ENCODE assay signal across 10 cellular contexts in genomic region chr20:434221-434620, GRCh38. TPM values are rescaled to one million over a fixed set of nuclear protein-coding genes. Genes with fewer than 3 reads are reported as not detected.
DNase-seq lines count a peak whose midpoint lies in the region; ATAC-seq, FAIRE-seq and TF ChIP-seq lines count a peak whose summit lies in the region.
"Had no signal": no experiment of that assay in that cellular context is flagged by ENCODE, and none has a peak within 500 bp of the region (broad histone marks: within the 10 kb centered on the region; RNA-seq: fewer than 3 reads in every experiment).

No MANE protein-coding gene starts in this region.

- POLR2A ChIA-PET in CD4-positive, alpha-beta memory T cell (lab: Charles Lee; ENCODE audit: partially characterized antibody), result interaction anchor here (1.2 to 2.2 kb wide), 2 partner anchors 28 to 53 kb away, joined by 3 to 4 read pairs; partner anchors contain the start of gene TBC1D20

- ATAC-seq in naive B cell (ENCODE audit: low read depth in 2 of 2), result no peak

- H3K27ac ChIP-seq in CD4-positive, alpha-beta memory T cell (ENCODE audit: low read depth, low read length), result no peak overlapping the region
- no peak overlapping the region for H3K27ac ChIP-seq in astrocyte (ENCODE audit: low read depth, low read length)
- H3K27ac ChIP-seq: brain microvascular endothelial cell, prostate gland had no signal

- peaks cover 39% of the 10 kb centered on the region for H4K20me1 ChIP-seq in astrocyte (ENCODE audit: insufficient read depth, low read length)

- no peak overlapping the region for H2AFZ ChIP-seq in astrocyte (ENCODE audit: low read depth, low read length)

- H3K4me1 Mint-ChIP-seq in CD4-positive, alpha-beta memory T cell, result peaks cover 41 to 77% (median 51%) of the 10 kb centered on the region in 4 donors
- peaks cover 12% of the 10 kb centered on the region for H3K4me1 Mint-ChIP-seq in HFFc6 (ENCODE audit: low read depth)
- peaks cover 14% of the 10 kb centered on the region for H3K4me1 Mint-ChIP-seq in astrocyte (ENCODE audit: low read depth, unreplicated experiment)
- H3K4me1 Mint-ChIP-seq in naive B cell, result peaks cover 28 to 42% (median 39%) of the 10 kb centered on the region in 3 donors

- peak overlapping the region in 4 of 7 donors; percentile 9 to 80 (median 44) for H3K27ac Mint-ChIP-seq in CD4-positive, alpha-beta memory T cell
- peak overlapping the region; percentile 11; the same call in 1 of the 2 replicates for H3K27ac Mint-ChIP-seq in HFFc6
- peak overlapping the region; percentile 16 for H3K27ac Mint-ChIP-seq in astrocyte (ENCODE audit: unreplicated experiment)
- peak overlapping the region in 5 of 6 donors; percentile 41 to 89 (median 57) for H3K27ac Mint-ChIP-seq in naive B cell

- no peak overlapping the region for H3K9ac ChIP-seq in astrocyte (ENCODE audit: low read length)

- intact Hi-C loops in CD4-positive, alpha-beta memory T cell (cut with micrococcal nuclease), result no loop called here
- intact Hi-C loops in posterior vena cava (cut with DNase I), result loop anchor here in 1 of 2 donors (10.0 kb wide), 1 partner anchor 229 kb away; no protein-coding TSS in a partner anchor

- H3K4me2 ChIP-seq in astrocyte (ENCODE audit: low read length), result no peak overlapping the region

- H3K79me2 ChIP-seq in astrocyte (ENCODE audit: insufficient read depth, low read length), result no peaks in the 10 kb centered on the region

- H3K36me3 Mint-ChIP-seq in CD4-positive, alpha-beta memory T cell, result peaks cover 28 to 52% of the 10 kb centered on the region in 2 donors
- H3K36me3 Mint-ChIP-seq in HFFc6 (ENCODE audit: low read depth) (peaks cover 26% of the 10 kb centered on the region), astrocyte (ENCODE audit: low read depth, unreplicated experiment) (peaks cover 33% of the 10 kb centered on the region), naive B cell (peaks cover 0 to 5% of the 10 kb centered on the region in 2 donors)

- peaks cover 21% of the 10 kb centered on the region for H3K36me3 ChIP-seq in CD4-positive, alpha-beta memory T cell (ENCODE audit: insufficient read depth, low read length)
- H3K36me3 ChIP-seq in astrocyte (ENCODE audit: insufficient read depth, low read length), result peaks cover 31% of the 10 kb centered on the region

- no peak overlapping the region for H3K4me3 ChIP-seq in CD4-positive, alpha-beta memory T cell (ENCODE audit: low read length in 2 of 2)
- no peak overlapping the region for H3K4me3 ChIP-seq in astrocyte (ENCODE audit: insufficient read depth, low read depth, low read length)
- H3K4me3 ChIP-seq: Peyer's patch, prostate gland had no signal

- no peak for TF ChIP-seq CTCF in HFFc6 (IDR thresholded peaks at IDR 0.05)
- no peak for TF ChIP-seq CTCF in astrocyte (IDR thresholded peaks at IDR 0.05; ENCODE audit: insufficient read depth, low read depth, low read length)

- H3K9me3 ChIP-seq in CD4-positive, alpha-beta memory T cell (ENCODE audit: control insufficient read depth in 1 of 2, low read length in 2 of 2), result no peaks in the 10 kb centered on the region
- no peaks in the 10 kb centered on the region for H3K9me3 ChIP-seq in astrocyte (ENCODE audit: insufficient read depth, low read depth, low read length)
- H3K9me3 ChIP-seq: Peyer's patch, prostate gland had no signal

- CTCF ChIA-PET in CD4-positive, alpha-beta memory T cell (lab: Charles Lee; ENCODE audit: partially characterized antibody), result interaction anchor here (1.3 kb wide), 1 partner anchor 168 kb away, joined by 3 read pairs; no protein-coding TSS in a partner anchor

- H3K27me3 ChIP-seq in CD4-positive, alpha-beta memory T cell (ENCODE audit: insufficient read depth, low read length), result no peaks in the 10 kb centered on the region
- no peaks in the 10 kb centered on the region for H3K27me3 ChIP-seq in astrocyte (ENCODE audit: insufficient read depth, low read length)
- H3K27me3 ChIP-seq: brain microvascular endothelial cell, Peyer's patch had no signal

- H3K27me3 Mint-ChIP-seq in CD4-positive, alpha-beta memory T cell, result no peaks in the 10 kb centered on the region
- H3K27me3 Mint-ChIP-seq in HFFc6 (ENCODE audit: insufficient read depth) (peaks cover 3% of the 10 kb centered on the region), astrocyte (ENCODE audit: low read depth, unreplicated experiment) (no peaks in the 10 kb centered on the region), naive B cell (no peaks in the 10 kb centered on the region)

- no peak for DNase-seq in CD4-positive, alpha-beta memory T cell
- no peak for DNase-seq in HFFc6
- DNase-seq in astrocyte (ENCODE audit: low read depth), result no peak
- DNase-seq in naive B cell, result no peak
- no peak for DNase-seq in foreskin melanocyte
- no peak for DNase-seq in UCSD-AML1 (lab: John Stamatoyannopoulos, UW; ENCODE audit: unreplicated experiment)
- no peak for DNase-seq in posterior vena cava (ENCODE audit: low spot score)
- DNase-seq: brain microvascular endothelial cell had no signal

- peak overlapping the region in 4 of 8 donors; percentile 24 to 54 (median 42) for H3K4me3 Mint-ChIP-seq in CD4-positive, alpha-beta memory T cell
- H3K4me3 Mint-ChIP-seq in HFFc6 (no peak overlapping the region), astrocyte (ENCODE audit: unreplicated experiment) (no peak overlapping the region), naive B cell (peak overlapping the region in 3 of 8 donors; percentile 23 to 73 (median 64))

- peaks cover 55% of the 10 kb centered on the region for H3K4me1 ChIP-seq in CD4-positive, alpha-beta memory T cell (ENCODE audit: insufficient read depth, low read length)
- no peaks in the 10 kb centered on the region for H3K4me1 ChIP-seq in astrocyte (ENCODE audit: insufficient read depth, low read length)
- H3K4me1 ChIP-seq: prostate gland had no signal

- FAIRE-seq in astrocyte (lab: Jason Lieb, UNC), result no peak

- no peaks in the 10 kb centered on the region for H3K9me3 Mint-ChIP-seq in CD4-positive, alpha-beta memory T cell
- H3K9me3 Mint-ChIP-seq in HFFc6 (no peaks in the 10 kb centered on the region), astrocyte (ENCODE audit: unreplicated experiment) (no peaks in the 10 kb centered on the region), naive B cell (no peaks in the 10 kb centered on the region)

RNA-seq across cellular contexts. Expression of gene RBCK1, which starts 26.1 kb away (rescaled TPM):
- 100 to 1,000 TPM; 109 to 118 TPM for total RNA-seq in CD4-positive, alpha-beta memory T cell
- polyA plus RNA-seq in CD4-positive, alpha-beta memory T cell, result 10 to 100 TPM; 75.2 to 84.4 TPM
- total RNA-seq in HFFc6 (2021; fragmentation: NEBNext Ultra II Directional; extraction: Animal tissue kit (Norgen Biotek cat#: 25700)), result 10 to 100 TPM; 76.4 to 84.1 (median 77.2) TPM
- total RNA-seq in astrocyte (124 and 138 TPM in 2 replicates), posterior vena cava (10 to 100 TPM; 46.7 to 54.4 TPM)
- 100 to 1,000 TPM in 1 of 6 donors, 10 to 100 TPM in 5; 82.4 to 105 (median 91.1) TPM for polyA plus RNA-seq in naive B cell (ENCODE audit: low read depth in 6 of 6)

RNA-seq across cellular contexts. Expression of gene TBC1D20, which starts 28.1 kb away (rescaled TPM):
- total RNA-seq in CD4-positive, alpha-beta memory T cell, result 10 to 100 TPM; 42.1 to 42.9 TPM
- polyA plus RNA-seq in CD4-positive, alpha-beta memory T cell, result 10 to 100 TPM; 19.3 to 22.8 TPM
- total RNA-seq in HFFc6 (2021; fragmentation: NEBNext Ultra II Directional; extraction: Animal tissue kit (Norgen Biotek cat#: 25700)), result 10 to 100 TPM; 36.7 to 47.0 (median 42.1) TPM
- 40.6 and 44.8 TPM in 2 replicates for total RNA-seq in astrocyte
- polyA plus RNA-seq in naive B cell (ENCODE audit: low read depth in 6 of 6), result 10 to 100 TPM; 16.0 to 24.6 (median 18.6) TPM
- 10 to 100 TPM; 28.7 to 33.0 TPM for total RNA-seq in posterior vena cava

RNA-seq across cellular contexts. Expression of gene TRIB3, which starts 53.7 kb away (rescaled TPM):
- 1 to 10 TPM; 7.2 to 8.1 TPM for total RNA-seq in CD4-positive, alpha-beta memory T cell
- polyA plus RNA-seq in CD4-positive, alpha-beta memory T cell, result 10 to 100 TPM in 1 of 2 donors, 1 to 10 TPM in 1; 8.7 to 12.4 TPM
- 10 to 100 TPM in 3 of 6 experiments, 1 to 10 TPM in 3; 8.4 to 11.8 (median 10.1) TPM for total RNA-seq in HFFc6 (2021; fragmentation: NEBNext Ultra II Directional; extraction: Animal tissue kit (Norgen Biotek cat#: 25700))
- total RNA-seq in astrocyte, result 33.0 and 36.9 TPM in 2 replicates
- 10 to 100 TPM in 5 of 6 donors, 1 to 10 TPM in 1; 7.3 to 23.3 (median 16.3) TPM for polyA plus RNA-seq in naive B cell (ENCODE audit: low read depth in 6 of 6)
- 10 to 100 TPM in 1 of 2 donors, 1 to 10 TPM in 1; 7.8 to 12.6 TPM for total RNA-seq in posterior vena cava
